Comparison of ENCODE assay signal across 18 cellular contexts in genomic region chr14:95458459-95458858, GRCh38. TPM values are rescaled to one million over a fixed set of nuclear protein-coding genes. Genes with fewer than 3 reads are reported as not detected.
A peak's percentile ranks its signal among the peaks of the same experiment; 100 is the strongest.
DNase-seq lines count a peak whose midpoint lies in the region; ATAC-seq, FAIRE-seq and TF ChIP-seq lines count a peak whose summit lies in the region.
"Had no signal": no experiment of that assay in that cellular context is flagged by ENCODE, and none has a peak within 500 bp of the region (broad histone marks: within the 10 kb centered on the region; RNA-seq: fewer than 3 reads in every experiment).

No MANE protein-coding gene starts in this region.

- H3K14ac ChIP-seq in H1 (ENCODE audit: insufficient read length) = no peak overlapping the region

- H4K20me1 ChIP-seq in BLaER1 (peaks cover 17% of the 10 kb centered on the region), H1 (replicated peaks in 1 of 2; ENCODE audit: control insufficient read depth in 1 of 2, insufficient read depth in 2 of 2, low read length in 2 of 2) (no peaks in the 10 kb centered on the region)

- H2BK20ac ChIP-seq in H1 (ENCODE audit: low read length) = no peak overlapping the region

- peaks cover 97% of the 10 kb centered on the region for H3K36me3 Mint-ChIP-seq in stimulated activated effector memory CD8-positive, alpha-beta T cell treated with anti-CD3 and anti-CD28 coated beads, Interleukin-12 subunit alpha, Interleukin-12 subunit beta, amount 100 ng/mL, for 72 hours

- no peaks in the 10 kb centered on the region for H3K9me3 ChIP-seq in BLaER1
- H3K9me3 ChIP-seq in HEK293 (ENCODE audit: control insufficient read depth, insufficient read depth, low read depth, low read length) = no peaks in the 10 kb centered on the region
- no peaks in the 10 kb centered on the region for H3K9me3 ChIP-seq in H1 (ENCODE audit: insufficient read depth in 2 of 2, low read depth in 1 of 2, low read length in 1 of 2)
- no peaks in the 10 kb centered on the region for H3K9me3 ChIP-seq in body of pancreas

- H3K27me3 ChIP-seq in BLaER1 = no peaks in the 10 kb centered on the region
- H3K27me3 ChIP-seq in H1 (replicated peaks in 1 of 4; ENCODE audit: control insufficient read depth in 3 of 4, extremely low read depth in 1 of 4, insufficient read depth in 3 of 4, low read length in 3 of 4) = no peaks in the 10 kb centered on the region; a peak in 1 of 7 replicates
- no peaks in the 10 kb centered on the region for H3K27me3 ChIP-seq in body of pancreas

- POLR2A ChIA-PET in HEK293 (lab: Yijun Ruan, JAX) = no interaction called here
- POLR2A ChIA-PET in H1 (lab: Charles Lee; ENCODE audit: partially characterized antibody) = no interaction called here

- peaks cover 16% of the 10 kb centered on the region for H3K4me1 Mint-ChIP-seq in stimulated activated effector memory CD8-positive, alpha-beta T cell treated with anti-CD3 and anti-CD28 coated beads, Interleukin-12 subunit alpha, Interleukin-12 subunit beta, amount 100 ng/mL, for 72 hours

- no peak overlapping the region for H2BK12ac ChIP-seq in H1 (ENCODE audit: low read depth, low read length)

- H3K56ac ChIP-seq in H1 (replicated peaks; ENCODE audit: insufficient read length, low read depth, low read length) = no peak overlapping the region

- peak overlapping the region; percentile 58 for H3K27ac Mint-ChIP-seq in stimulated activated effector memory CD8-positive, alpha-beta T cell treated with anti-CD3 and anti-CD28 coated beads, Interleukin-12 subunit alpha, Interleukin-12 subunit beta, amount 100 ng/mL, for 72 hours
- H3K27ac Mint-ChIP-seq: GM23338 had no signal

- H3K36me3 ChIP-seq in BLaER1 (peaks cover 91% of the 10 kb centered on the region), HEK293 (ENCODE audit: control insufficient read depth in 2 of 2, insufficient read depth in 1 of 2, low read length in 2 of 2) (no peaks in the 10 kb centered on the region), H1 (ENCODE audit: control insufficient read depth in 2 of 4, insufficient read depth in 4 of 4, low read length in 3 of 4) (no peaks in the 10 kb centered on the region), body of pancreas (replicated peaks in 1 of 2; ENCODE audit: insufficient read depth in 1 of 2, low read depth in 2 of 2) (no peaks in the 10 kb centered on the region)

- H3K79me1 ChIP-seq in H1 (ENCODE audit: low read depth, low read length) = no peaks in the 10 kb centered on the region; the same call in 1 of the 2 replicates

- ATAC-seq in stimulated activated effector memory CD8-positive, alpha-beta T cell treated with anti-CD3 and anti-CD28 coated beads, Interleukin-12 subunit alpha, Interleukin-12 subunit beta, amount 100 ng/mL, for 72 hours = no peak
- no peak for ATAC-seq in body of pancreas
- no peak for ATAC-seq in HG02938 (IDR thresholded peaks at IDR 0.05; ENCODE audit: unreplicated experiment)
- ATAC-seq in GM18498 (IDR thresholded peaks at IDR 0.05; ENCODE audit: unreplicated experiment) = no peak
- ATAC-seq: GM23338, HCT116, K562 had no signal

- H3K4me2 ChIP-seq in BLaER1 (peak overlapping the region; percentile 65), H1 (ENCODE audit: insufficient read depth in 1 of 2, low read depth in 2 of 2, low read length in 2 of 2) (no peak overlapping the region)
- H3K4me2 ChIP-seq: GM23338 had no signal

- H2BK5ac ChIP-seq in H1 (ENCODE audit: low read depth, low read length) = no peak overlapping the region

- H3K9me3 Mint-ChIP-seq in stimulated activated effector memory CD8-positive, alpha-beta T cell treated with anti-CD3 and anti-CD28 coated beads, Interleukin-12 subunit alpha, Interleukin-12 subunit beta, amount 100 ng/mL, for 72 hours = no peaks in the 10 kb centered on the region
- H3K9me3 Mint-ChIP-seq: GM23338 had no signal

- no peak overlapping the region for H2AK5ac ChIP-seq in H1 (ENCODE audit: low read depth, low read length)

- no peaks in the 10 kb centered on the region for H3K23me2 ChIP-seq in H1 (ENCODE audit: low read depth, low read length)

- H3K27ac ChIP-seq in BLaER1 = peak overlapping the region; percentile 98
- no peak overlapping the region for H3K27ac ChIP-seq in HEK293 (ENCODE audit: extremely low read depth, low read depth, low read length)
- no peak overlapping the region for H3K27ac ChIP-seq in H1 (ENCODE audit: low read depth, low read length)
- no peak overlapping the region for H3K27ac ChIP-seq in body of pancreas

- TF ChIP-seq EP300 in H1 (IDR thresholded peaks at IDR 0.05; ENCODE audit: borderline replicate concordance in 1 of 2, low read depth in 2 of 2, low read length in 2 of 2) = no peak

- H4K8ac ChIP-seq in H1 (ENCODE audit: extremely low read depth, insufficient read depth, low read length) = peak overlapping the region; percentile 7; the same call in 1 of the 2 replicates

- 95% methylated on average over 4 of the region's 4 CpGs; no CpG with 5 or more reads in 1 of the 2 experiments for WGBS in H1 (ENCODE audit: extremely low coverage in 1 of 2, insufficient coverage in 1 of 2, insufficient read length in 1 of 2, insufficient replicate concordance in 2 of 2, low coverage in 1 of 2, low lambda C conversion rate in 2 of 2, missing lambda C conversion rate in 1 of 2), 2 experiments
- WGBS in body of pancreas, 2 donors = 85 to 90% methylated on average over 3 to 4 of the region's 4 CpGs

- DNase-seq in H1 (ENCODE audit: low read depth in 1 of 2, low spot score in 2 of 2) (no peak), body of pancreas (no peak), nucleus accumbens (lab: John Stamatoyannopoulos, UW) (no peak)
- no peak for DNase-seq in stimulated activated effector memory CD8-positive, alpha-beta T cell treated with anti-CD3 and anti-CD28 coated beads, Interleukin-12 subunit alpha, Interleukin-12 subunit beta, amount 100 ng/mL, for 72 hours (ENCODE audit: low spot score in 2 of 2)
- DNase-seq: COR-L47, GDM1, NCI-H1105, NCI-H2081 treated with DMSO at 0.1 percent for 48 hours, NCI-H446 treated with DMSO at 0.1 percent for 48 hours had no signal

- H3K9ac ChIP-seq in BLaER1 (no peak overlapping the region), H1 (replicated peaks in 1 of 4; ENCODE audit: extremely low read depth in 1 of 4, low read depth in 3 of 4, low read length in 3 of 4) (no peak overlapping the region)

- CTCF ChIA-PET in HEK293 (lab: Yijun Ruan, JAX) = interaction anchor here (3.1 to 4.9 kb wide), 2 partner anchors 16 to 69 kb away, joined by 13 to 26 read pairs; no protein-coding TSS in a partner anchor
- CTCF ChIA-PET in H1 (lab: Charles Lee; ENCODE audit: partially characterized antibody) = interaction anchor here (1.0 to 10.5 kb wide), 6 partner anchors 10 to 68 kb away, joined by 3 to 129 read pairs (median 4); no protein-coding TSS in a partner anchor

- H4K91ac ChIP-seq in H1 (replicated peaks; ENCODE audit: insufficient read length, low read length) = no peak overlapping the region

- TF ChIP-seq CTCF in HEK293 (tag by site-specific recombination; IDR thresholded peaks at IDR 0.05) (no peak), H1 (IDR thresholded peaks at IDR 0.05; ENCODE audit: control extremely low read depth in 1 of 3, insufficient read depth in 1 of 3, low read depth in 1 of 3, low read length in 3 of 3) (no peak), body of pancreas (IDR thresholded peaks at IDR 0.05) (no peak)

- TF ChIP-seq POLR2A in H1 (IDR thresholded peaks at IDR 0.05; ENCODE audit: control extremely low read depth in 1 of 2, low read depth in 2 of 2, low read length in 2 of 2) (no peak), body of pancreas (IDR thresholded peaks at IDR 0.05) (no peak)

- H3K4me3 ChIP-seq in BLaER1 (no peak overlapping the region), HEK293 (ENCODE audit: low read depth, low read length) (no peak overlapping the region), H1 (ENCODE audit: extremely low read depth in 1 of 4, insufficient read depth in 2 of 4, low read depth in 3 of 4, low read length in 4 of 4) (no peak overlapping the region), body of pancreas (no peak overlapping the region)
- H3K4me3 ChIP-seq: GM23338, K562 had no signal

- H2AFZ ChIP-seq in H1 (ENCODE audit: low read length) = no peak overlapping the region
- H2AFZ ChIP-seq: GM23338 had no signal

- intact Hi-C loops in body of pancreas (cut with DNase I) = no loop called here

- H3K4me1 ChIP-seq in BLaER1 (peaks cover 100% of the 10 kb centered on the region), HEK293 (ENCODE audit: control insufficient read depth, insufficient read depth, low read length) (peaks cover 8% of the 10 kb centered on the region; the same call in 1 of the 2 replicates), H1 (replicated peaks in 1 of 4; ENCODE audit: control insufficient read depth in 3 of 4, insufficient read depth in 4 of 4, low read length in 3 of 4) (peaks cover 0 to 11% (median 8%) of the 10 kb centered on the region in 4 experiments; a peak in 5 of 7 replicates), body of pancreas (peaks cover 13% of the 10 kb centered on the region)

- H2BK15ac ChIP-seq in H1 (ENCODE audit: low read length) = no peak overlapping the region

- no peak for FAIRE-seq in H1 (lab: Jason Lieb, UNC)
- FAIRE-seq: A204.1, K562, RCC 7860 had no signal

- no peak overlapping the region for H3K4me3 Mint-ChIP-seq in stimulated activated effector memory CD8-positive, alpha-beta T cell treated with anti-CD3 and anti-CD28 coated beads, Interleukin-12 subunit alpha, Interleukin-12 subunit beta, amount 100 ng/mL, for 72 hours
- H3K4me3 Mint-ChIP-seq: GM23338 had no signal

- no peak overlapping the region for H3K18ac ChIP-seq in H1 (ENCODE audit: extremely low read depth, low read length)

- no peak for TF ChIP-seq RAD21 in H1 (IDR thresholded peaks at IDR 0.05 in 1 of 2, conservative IDR thresholded peaks at IDR 0.05 in 1 of 2; ENCODE audit: low read depth in 2 of 2, low read length in 2 of 2)

- H3K23ac ChIP-seq in H1 (ENCODE audit: insufficient read length) = no peak overlapping the region

- H3K79me2 ChIP-seq in H1 (ENCODE audit: control insufficient read depth in 1 of 2, insufficient read depth in 2 of 2, low read length in 2 of 2) = no peaks in the 10 kb centered on the region

- no peak overlapping the region for H2BK120ac ChIP-seq in H1 (replicated peaks; ENCODE audit: low read depth, low read length)

- H3K4ac ChIP-seq in H1 (replicated peaks; ENCODE audit: insufficient read length, low read depth, low read length) = no peak overlapping the region

- H4K5ac ChIP-seq in H1 (ENCODE audit: insufficient read length, low read depth, low read length) = no peak overlapping the region

TF ChIP-seq in H1, 55 proteins besides CTCF, POLR2A, EP300 and RAD21 (continues in another document):
- TF ChIP-seq POLR2AphosphoS5 (IDR thresholded peaks at IDR 0.05; ENCODE audit: low read depth, low read length) = no peak

RNA-seq across cellular contexts. Expression of gene SYNE3, which starts 58.0 kb away (rescaled TPM):
- 0.08 TPM in 1 of 2 replicates, not detected in the other for total RNA-seq in H1 (2021; fragmentation: NEBNext Ultra II Directional; extraction: Animal tissue kit (Norgen Biotek cat#: 25700))
- under 0.01 and 0.02 TPM in 2 replicates for polyA plus RNA-seq in H1 (2011; rRNA removed)
- 0.01 TPM for polyA plus RNA-seq in H1 (2011; cell fraction: cytosol; rRNA removed)
- 0.07 TPM for polyA plus RNA-seq in H1 (2011; cell fraction: nucleus; rRNA removed)
- polyA plus RNA-seq in H1 (2012, experiment 1 of 2) = 0.03 to 0.08 TPM (median 0.07 TPM) in 3 of 4 replicates, not detected in the other
- polyA plus RNA-seq in H1 (2012, experiment 2 of 2) = not detected
- 0.02 TPM for polyA plus RNA-seq in H1 (2013, experiment 1 of 2)
- 0.06 TPM for polyA plus RNA-seq in H1 (2013, experiment 2 of 2)
- polyA minus RNA-seq in H1 (2011; rRNA and poly(A)+ RNA removed) = not detected in 2 replicates
- polyA minus RNA-seq in H1 (2011; cell fraction: cytosol; rRNA and poly(A)+ RNA removed) = 0.22 TPM
- 0.10 TPM for polyA minus RNA-seq in H1 (2011; cell fraction: nucleus; rRNA and poly(A)+ RNA removed)
- 1 to 10 TPM; 7.0 to 7.3 TPM for total RNA-seq in body of pancreas
